In the genomic region with DNA sequence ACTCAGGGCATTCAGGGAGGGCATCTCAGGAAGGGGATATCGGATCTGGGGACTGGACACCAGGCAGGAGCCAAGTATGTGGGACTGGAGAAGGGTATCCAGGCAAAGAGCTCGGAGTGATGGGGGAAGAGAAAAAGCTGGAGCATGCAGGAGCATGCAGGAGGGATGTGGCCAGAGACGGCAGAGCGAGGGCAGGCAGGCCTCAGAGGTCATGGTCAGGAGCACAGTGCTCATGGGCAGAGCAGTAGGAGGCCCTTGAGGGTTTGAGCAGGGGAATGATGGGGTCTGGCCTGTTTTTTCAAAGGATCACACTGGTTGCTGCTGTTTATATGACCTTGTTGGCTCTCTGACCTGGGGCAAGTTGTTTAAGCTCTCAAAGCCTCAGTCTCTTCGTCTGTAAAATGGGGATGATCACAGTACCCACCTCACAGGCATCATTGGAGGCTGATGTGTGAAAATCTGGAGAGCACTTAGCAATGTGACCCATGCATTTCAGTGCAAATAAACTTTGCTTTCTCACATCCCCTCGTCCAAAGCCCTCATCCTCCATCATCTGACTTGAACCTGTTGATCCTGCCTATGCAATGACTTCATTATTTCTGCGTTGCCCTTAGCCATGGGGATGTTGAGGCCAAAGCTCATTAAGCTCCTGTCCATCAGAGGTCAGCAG, we compare ENCODE assay signal across 21 cellular contexts.
"Had no signal": no experiment of that assay in that cellular context is flagged by ENCODE, and none has a peak within 500 bp of the region (broad histone marks: within the 10 kb centered on the region; RNA-seq: fewer than 3 reads in every experiment).

No MANE protein-coding gene starts in this region.

- DNase-seq: activated CD4-positive, alpha-beta T cell treated with anti-CD3 and anti-CD28 coated beads, Interleukin-2, amount 10 ng/mL, durations not matched to agents 7 days and 5 days; activated naive CD4-positive, alpha-beta T cell; activated naive CD8-positive, alpha-beta T cell treated with anti-CD3 and anti-CD28 coated beads for 36 hours; amygdala; caudate nucleus; kidney glomerular epithelial cell; left ventricle myocardium inferior; mammary epithelial cell; right cardiac atrium; stimulated activated CD4-positive, alpha-beta T cell treated with anti-CD3 and anti-CD28 coated beads, Interleukin-15, amount 100 ng/mL, for 24 hours; stimulated activated CD4-positive, alpha-beta T cell treated with anti-CD3 and anti-CD28 coated beads, Interleukin-4, amount 100 ng/mL, for 1 hour; stimulated activated naive CD8-positive, alpha-beta T cell treated with anti-CD3 and anti-CD28 coated beads, Interleukin-15, amount 100 ng/mL, for 72 hours; T-helper 1 cell; T1000; trophoblast cell had no signal

- H3K4me1 ChIP-seq: left ventricle myocardium inferior, prostate gland, suprapubic skin had no signal

- FAIRE-seq: frontal cortex had no signal

- H3K9me3 Mint-ChIP-seq: activated CD4-positive, alpha-beta T cell treated with anti-CD3 and anti-CD28 coated beads, Interleukin-2, amount 10 ng/mL, durations not matched to agents 7 days and 5 days; activated naive CD8-positive, alpha-beta T cell treated with anti-CD3 and anti-CD28 coated beads for 36 hours had no signal

- H3K27ac ChIP-seq: dorsolateral prefrontal cortex, left ventricle myocardium inferior, prostate gland, skin epidermis, suprapubic skin had no signal

- H3K4me3 Mint-ChIP-seq: activated CD4-positive, alpha-beta T cell treated with anti-CD3 and anti-CD28 coated beads, Interleukin-2, amount 10 ng/mL, durations not matched to agents 7 days and 5 days; activated naive CD8-positive, alpha-beta T cell treated with anti-CD3 and anti-CD28 coated beads for 36 hours; nephron progenitor cell; stimulated activated naive CD8-positive, alpha-beta T cell treated with anti-CD3 and anti-CD28 coated beads, Interleukin-15, amount 100 ng/mL, for 72 hours had no signal

- H3K9me3 ChIP-seq: left ventricle myocardium inferior, prostate gland, suprapubic skin had no signal

- H3K36me3 ChIP-seq: left ventricle myocardium inferior, prostate gland, suprapubic skin had no signal

- H3K27ac Mint-ChIP-seq: activated CD4-positive, alpha-beta T cell treated with anti-CD3 and anti-CD28 coated beads, Interleukin-2, amount 10 ng/mL, durations not matched to agents 7 days and 5 days; activated naive CD8-positive, alpha-beta T cell treated with anti-CD3 and anti-CD28 coated beads for 36 hours; nephron progenitor cell; stimulated activated naive CD8-positive, alpha-beta T cell treated with anti-CD3 and anti-CD28 coated beads, Interleukin-15, amount 100 ng/mL, for 72 hours had no signal

- ATAC-seq: right cardiac atrium; stimulated activated naive CD8-positive, alpha-beta T cell treated with anti-CD3 and anti-CD28 coated beads, Interleukin-15, amount 100 ng/mL, for 72 hours had no signal

- H3K4me3 ChIP-seq: dorsolateral prefrontal cortex, left ventricle myocardium inferior, prostate gland, skin epidermis, suprapubic skin had no signal

- H3K27me3 Mint-ChIP-seq: activated CD4-positive, alpha-beta T cell treated with anti-CD3 and anti-CD28 coated beads, Interleukin-2, amount 10 ng/mL, durations not matched to agents 7 days and 5 days had no signal

- H3K27me3 ChIP-seq: suprapubic skin had no signal

- H3K36me3 Mint-ChIP-seq: activated naive CD8-positive, alpha-beta T cell treated with anti-CD3 and anti-CD28 coated beads for 36 hours had no signal

- H3K4me1 Mint-ChIP-seq: activated CD4-positive, alpha-beta T cell treated with anti-CD3 and anti-CD28 coated beads, Interleukin-2, amount 10 ng/mL, durations not matched to agents 7 days and 5 days; activated naive CD8-positive, alpha-beta T cell treated with anti-CD3 and anti-CD28 coated beads for 36 hours; stimulated activated naive CD8-positive, alpha-beta T cell treated with anti-CD3 and anti-CD28 coated beads, Interleukin-15, amount 100 ng/mL, for 72 hours had no signal
